In the genomic region with DNA sequence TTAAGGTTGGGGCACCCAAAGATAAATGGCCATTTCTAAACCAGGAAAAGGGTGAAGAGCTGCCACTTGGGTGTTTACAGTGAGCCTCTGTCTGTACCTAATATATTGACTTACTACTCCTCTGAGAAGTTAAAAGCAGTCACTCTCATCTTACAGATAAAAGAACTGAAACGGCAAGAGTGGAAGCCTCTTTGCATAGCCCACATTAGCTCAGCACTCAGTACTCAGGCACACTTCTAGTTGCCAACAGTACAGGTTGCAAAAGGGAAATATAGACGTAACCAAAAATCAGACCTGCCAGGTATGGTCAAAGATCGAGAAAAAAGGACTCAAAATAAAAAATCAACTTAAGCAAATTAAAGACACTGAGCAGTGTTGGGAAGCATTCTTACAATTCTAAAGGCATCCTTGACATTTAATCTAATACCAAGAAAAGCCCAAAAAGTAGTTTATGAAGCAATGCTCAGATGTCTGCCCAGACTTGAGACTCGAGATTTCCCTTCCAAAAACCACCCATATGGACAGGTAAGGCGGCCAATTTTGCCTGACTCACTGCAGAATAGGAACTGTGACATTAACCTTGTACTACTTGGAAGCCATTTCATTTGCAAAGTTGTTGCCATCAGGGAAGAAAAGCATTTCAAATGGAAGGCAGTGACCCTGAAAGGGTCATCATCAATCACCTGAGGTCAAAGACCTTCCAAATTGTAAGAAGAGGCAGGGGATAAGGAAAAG, we compare ENCODE assay signal across 17 cellular contexts.
A peak's percentile ranks its signal among the peaks of the same experiment; 100 is the strongest.
DNase-seq lines count a peak whose midpoint lies in the region; ATAC-seq, FAIRE-seq and TF ChIP-seq lines count a peak whose summit lies in the region.
"Had no signal": no experiment of that assay in that cellular context is flagged by ENCODE, and none has a peak within 500 bp of the region (broad histone marks: within the 10 kb centered on the region; RNA-seq: fewer than 3 reads in every experiment).

No MANE protein-coding gene starts in this region.

- H3K27me3 Mint-ChIP-seq in glutamatergic neuron (ENCODE audit: unreplicated experiment), result no peaks in the 10 kb centered on the region
- H3K27me3 Mint-ChIP-seq: activated naive CD4-positive, alpha-beta T cell treated with anti-CD3 and anti-CD28 coated beads, Interleukin-2, amount 10 ng/mL, durations not matched to agents 7 days and 5 days had no signal

- 84% methylated on average over 5 of the region's 5 CpGs for WGBS in K562 (ENCODE audit: insufficient coverage, low coverage, missing lambda C conversion rate)
- WGBS in lower leg skin, 2 donors, result 52 to 65% methylated on average over 5 of the region's 5 CpGs

- peaks cover 58% of the 10 kb centered on the region; the same call in 2 of the 3 replicates for H3K36me3 ChIP-seq in K562 (ENCODE audit: control insufficient read depth, insufficient read depth, low read length)

- no peak overlapping the region for H3K27ac ChIP-seq in K562 (ENCODE audit: extremely low read depth, low read depth, low read length)
- H3K27ac ChIP-seq: HL-60, Peyer's patch, psoas muscle had no signal

- no peaks in the 10 kb centered on the region for H4K20me1 ChIP-seq in K562 (replicated peaks; ENCODE audit: control insufficient read depth, insufficient read depth, low read length)

- POLR2A ChIA-PET in K562 (lab: Yijun Ruan, JAX), result no interaction called here

- no peaks in the 10 kb centered on the region for H3K4me1 Mint-ChIP-seq in glutamatergic neuron (ENCODE audit: low read depth, unreplicated experiment)
- H3K4me1 Mint-ChIP-seq: activated naive CD4-positive, alpha-beta T cell treated with anti-CD3 and anti-CD28 coated beads, Interleukin-2, amount 10 ng/mL, durations not matched to agents 7 days and 5 days; natural killer cell had no signal

- in situ Hi-C loops in K562 (cut with MboI), result no loop called here

- no peak for TF ChIP-seq RAD21 in K562 (CRISPR knock-in tag; conservative IDR thresholded peaks at IDR 0.05 in 1 of 2, IDR thresholded peaks at IDR 0.05 in 1 of 2)

- no peaks in the 10 kb centered on the region for H3K36me3 Mint-ChIP-seq in glutamatergic neuron (ENCODE audit: unreplicated experiment)
- H3K36me3 Mint-ChIP-seq: activated naive CD4-positive, alpha-beta T cell treated with anti-CD3 and anti-CD28 coated beads, Interleukin-2, amount 10 ng/mL, durations not matched to agents 7 days and 5 days; natural killer cell had no signal

- DNase-seq in K562 (ENCODE audit: extremely low read depth in 1 of 4, low spot score in 3 of 4) (no peak), lower leg skin (ENCODE audit: low spot score in 2 of 2) (no peak), nucleus accumbens (lab: John Stamatoyannopoulos, UW) (no peak), glutamatergic neuron (no peak)
- DNase-seq: activated CD4-positive, CD25-positive, alpha-beta regulatory T cell; activated naive CD4-positive, alpha-beta T cell treated with anti-CD3 and anti-CD28 coated beads, Interleukin-2, amount 10 ng/mL, durations not matched to agents 7 days and 5 days; effector memory CD4-positive, alpha-beta T cell; natural killer cell; NCI-H1417 treated with DMSO at 0.1 percent for 48 hours; NCI-H524 treated with DMSO at 0.1 percent for 48 hours; Peyer's patch; psoas muscle had no signal

- peak; percentile 26 for FAIRE-seq in K562 (lab: Jason Lieb, UNC)

- H3K4me3 Mint-ChIP-seq in glutamatergic neuron (ENCODE audit: unreplicated experiment), result no peak overlapping the region
- H3K4me3 Mint-ChIP-seq: activated naive CD4-positive, alpha-beta T cell treated with anti-CD3 and anti-CD28 coated beads, Interleukin-2, amount 10 ng/mL, durations not matched to agents 7 days and 5 days; natural killer cell had no signal

- CTCF ChIA-PET in K562 (lab: Yijun Ruan, JAX; ENCODE audit: low intra/inter-chr PET ratio), result no interaction called here

- no peak for TF ChIP-seq EP300 in K562 (IDR thresholded peaks at IDR 0.05; ENCODE audit: low read length)

- no peak overlapping the region for H3K4me2 ChIP-seq in K562 (ENCODE audit: insufficient read depth, low read length)

- intact Hi-C loops in K562 (cut with micrococcal nuclease) (no loop called here), lower leg skin (cut with DNase I; ENCODE audit: low total_unique reads) (no loop called here)

- H3K4me3 ChIP-seq in K562 (no peak overlapping the region), lower leg skin (ENCODE audit: low read depth, poor library complexity, severe bottlenecking) (no peak overlapping the region)
- H3K4me3 ChIP-seq: Peyer's patch, psoas muscle had no signal

- peak; percentile 56 for ATAC-seq in GM18861 (IDR thresholded peaks at IDR 0.05; ENCODE audit: unreplicated experiment)
- ATAC-seq in GM21367 (IDR thresholded peaks at IDR 0.05; ENCODE audit: unreplicated experiment), result peak; percentile 90
- ATAC-seq in HG02870 (IDR thresholded peaks at IDR 0.05; ENCODE audit: unreplicated experiment), result peak; percentile 99
- no peak for ATAC-seq in K562
- no peak for ATAC-seq in GM18870 (IDR thresholded peaks at IDR 0.05; ENCODE audit: unreplicated experiment)
- ATAC-seq: natural killer cell, psoas muscle had no signal

- no peak for TF ChIP-seq POLR2A in K562 (conservative IDR thresholded peaks at IDR 0.05)
- TF ChIP-seq POLR2A in lower leg skin (IDR thresholded peaks at IDR 0.05), result no peak

- H3K9me3 ChIP-seq in K562 (replicated peaks; ENCODE audit: control insufficient read depth, insufficient read depth, low read depth, low read length), result no peaks in the 10 kb centered on the region
- H3K9me3 ChIP-seq: Peyer's patch, psoas muscle had no signal

- no peak overlapping the region for H2AFZ ChIP-seq in K562 (ENCODE audit: low read depth, low read length)

- H3K79me2 ChIP-seq in K562 (ENCODE audit: control insufficient read depth, insufficient read depth, low read length), result no peaks in the 10 kb centered on the region

- no peaks in the 10 kb centered on the region for H3K27me3 ChIP-seq in K562 (ENCODE audit: control insufficient read depth in 2 of 2, insufficient read depth in 2 of 2, low read length in 2 of 2)
- H3K27me3 ChIP-seq: Peyer's patch had no signal

- H3K4me1 ChIP-seq in K562 (replicated peaks in 1 of 2; ENCODE audit: control insufficient read depth in 2 of 2, insufficient read depth in 2 of 2, low read length in 2 of 2), result no peaks in the 10 kb centered on the region; a peak in 1 of 5 replicates
- H3K4me1 ChIP-seq: Peyer's patch, psoas muscle had no signal

- TF ChIP-seq CTCF in K562 (IDR thresholded peaks at IDR 0.05 in 2 of 3, conservative IDR thresholded peaks at IDR 0.05 in 1 of 3; ENCODE audit: insufficient read depth in 2 of 3, low read depth in 1 of 3, low read length in 3 of 3), result no peak
- no peak for TF ChIP-seq CTCF in lower leg skin (IDR thresholded peaks at IDR 0.05)
- no peak for TF ChIP-seq CTCF in glutamatergic neuron (IDR thresholded peaks at IDR 0.05; ENCODE audit: partially characterized antibody, unreplicated experiment)

- no peak overlapping the region for H3K9ac ChIP-seq in K562 (ENCODE audit: insufficient read depth in 1 of 2, low read depth in 2 of 2, low read length in 2 of 2)

- H3K9me3 Mint-ChIP-seq in glutamatergic neuron (ENCODE audit: unreplicated experiment), result no peaks in the 10 kb centered on the region
- H3K9me3 Mint-ChIP-seq: activated naive CD4-positive, alpha-beta T cell treated with anti-CD3 and anti-CD28 coated beads, Interleukin-2, amount 10 ng/mL, durations not matched to agents 7 days and 5 days; natural killer cell had no signal

- no peak overlapping the region for H3K27ac Mint-ChIP-seq in glutamatergic neuron (ENCODE audit: unreplicated experiment)
- H3K27ac Mint-ChIP-seq: activated naive CD4-positive, alpha-beta T cell treated with anti-CD3 and anti-CD28 coated beads, Interleukin-2, amount 10 ng/mL, durations not matched to agents 7 days and 5 days; natural killer cell had no signal

- BruUV-seq in K562 (replicated peaks; lab: Mats Ljungman, UMichigan), result no TSS peak

- no peaks in the 10 kb centered on the region for H3K9me1 ChIP-seq in K562 (ENCODE audit: control insufficient read depth, insufficient read depth, low read length)

TF ChIP-seq in K562, 482 proteins besides CTCF, POLR2A, EP300 and RAD21:
- TF ChIP-seq PHF21A (IDR thresholded peaks at IDR 0.05; ENCODE audit: borderline replicate concordance, low read depth), result no peak

Comparison
In these comparisons a context has a peak if more than half of its experiments do, and no peak if none do; other contexts are left out.
1. ATAC-seq: peak in GM18861 (single experiment), GM21367 (single experiment) and HG02870 (single experiment); none in K562 (single experiment) and GM18870 (single experiment).